8 cellular contexts compared by ENCODE assay signal in the genomic region with DNA sequence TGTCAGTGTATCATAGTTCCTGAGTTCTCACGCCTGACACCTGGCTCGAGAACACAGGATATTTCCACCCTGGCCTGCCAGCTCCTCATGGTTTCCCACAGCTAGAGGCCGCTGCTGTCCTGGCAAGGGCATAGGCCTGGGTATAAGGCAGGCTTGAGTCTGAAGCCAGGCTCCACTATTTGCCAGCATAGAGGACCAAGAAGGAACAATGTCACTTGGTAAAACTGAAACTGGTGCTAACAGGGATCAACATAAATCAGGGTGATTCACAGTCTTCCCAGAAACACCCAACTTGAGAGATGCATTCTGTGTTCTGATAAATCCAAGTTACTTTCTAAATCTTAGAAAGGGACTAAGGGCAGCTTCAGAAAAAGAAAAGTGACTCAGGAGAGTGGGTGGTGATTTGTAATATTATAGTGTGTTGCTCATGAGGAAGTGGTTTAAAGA. TPM values are rescaled to one million over a fixed set of nuclear protein-coding genes. Genes with fewer than 3 reads are reported as not detected.
A peak's percentile ranks its signal among the peaks of the same experiment; 100 is the strongest.
DNase-seq lines count a peak whose midpoint lies in the region; ATAC-seq and TF ChIP-seq lines count a peak whose summit lies in the region.

No MANE protein-coding gene starts in this region.

- ATAC-seq in WTC11, result peak; percentile 77
- ATAC-seq in right lobe of liver, result peak; percentile 90 to 98 (median 97)
- no peak for ATAC-seq in GM19035 (IDR thresholded peaks at IDR 0.05; ENCODE audit: unreplicated experiment)

- no peaks in the 10 kb centered on the region for H3K9me3 ChIP-seq in right lobe of liver

- H3K36me3 ChIP-seq in right lobe of liver, result no peaks in the 10 kb centered on the region

- no peak overlapping the region for H3K4me3 ChIP-seq in coronary artery
- no peak overlapping the region for H3K4me3 ChIP-seq in right lobe of liver

- intact Hi-C loops in right lobe of liver (cut with DNase I), result loop anchor here in 1 of 2 donors (10.0 kb wide), 1 partner anchor 72 kb away; no protein-coding TSS in a partner anchor

- no peaks in the 10 kb centered on the region for H3K9me3 Mint-ChIP-seq in WTC11

- TF ChIP-seq CTCF in WTC11 (IDR thresholded peaks at IDR 0.05), result peak; percentile 30
- TF ChIP-seq CTCF in coronary artery (IDR thresholded peaks at IDR 0.05), result peak; percentile 77
- TF ChIP-seq CTCF in right lobe of liver (IDR thresholded peaks at IDR 0.05), result peak; percentile 89 to 95 (median 92)

- H3K4me1 ChIP-seq in right lobe of liver, result peaks cover 0 to 7% (median 1%) of the 10 kb centered on the region in 4 donors

- H3K27me3 ChIP-seq in right lobe of liver, result no peaks in the 10 kb centered on the region

- POLR2A ChIA-PET in WTC11 (lab: Charles Lee), result interaction anchor here (1.3 to 2.5 kb wide), 3 partner anchors 43 to 61 kb away, joined by 5 to 9 read pairs (median 5); partner anchors contain the start of genes CHTOP, S100A13 and S100A14

- H3K27me3 Mint-ChIP-seq in WTC11 (ENCODE audit: low read depth), result peaks cover 2% of the 10 kb centered on the region; the same call in 1 of the 2 replicates

- CTCF ChIA-PET in WTC11 (lab: Charles Lee), result interaction anchor here (0.5 to 6.1 kb wide), 37 partner anchors 8 to 1496 kb away, joined by 3 to 188 read pairs (median 5); partner anchors contain the start of genes CHTOP, S100A1, S100A13 and S100A14

- no peak overlapping the region for H3K4me3 Mint-ChIP-seq in WTC11

- H3K36me3 Mint-ChIP-seq in WTC11, result peaks cover 3% of the 10 kb centered on the region; the same call in 1 of the 2 replicates

- peak overlapping the region; percentile 64 to 82 for H3K27ac ChIP-seq in coronary artery
- no peak overlapping the region for H3K27ac ChIP-seq in right lobe of liver

- H3K4me1 Mint-ChIP-seq in WTC11, result peaks cover 17% of the 10 kb centered on the region

- 0% methylated on average over 3 of the region's 3 CpGs for WGBS in right lobe of liver (ENCODE audit: insufficient coverage, low coverage, low lambda C conversion rate, missing lambda C conversion rate)

- DNase-seq in D341Med (ENCODE audit: low spot score) (peak; percentile 84), H4 (ENCODE audit: low spot score) (peak; percentile 83), NCI-H2107 treated with DMSO at 0.1 percent for 48 hours (lab: John Stamatoyannopoulos, UW; ENCODE audit: unreplicated experiment) (peak; percentile 81), WTC11 (ENCODE audit: low spot score) (peak; percentile 73), coronary artery (ENCODE audit: low spot score) (peak; percentile 88), right lobe of liver (peak; percentile 86 to 89 (median 88))
- peak; percentile 52 to 68 for DNase-seq in stimulated activated CD4-positive, alpha-beta T cell treated with anti-CD3 and anti-CD28 coated beads, Interleukin-4, amount 100 ng/mL, for 48 hours (ENCODE audit: low read depth in 2 of 2)

- no peak overlapping the region for H3K27ac Mint-ChIP-seq in WTC11

- TF ChIP-seq POLR2A in right lobe of liver (IDR thresholded peaks at IDR 0.05), result no peak

TF ChIP-seq in WTC11, 78 proteins besides CTCF, POLR2A, EP300 and RAD21:
- TF ChIP-seq NR1H2 (CRISPR knock-in tag; IDR thresholded peaks at IDR 0.05), result no peak
- TF ChIP-seq SP1 (CRISPR knock-in tag; conservative IDR thresholded peaks at IDR 0.05), result no peak
- no peak for TF ChIP-seq ZNF138 (CRISPR knock-in tag; conservative IDR thresholded peaks at IDR 0.05)
- no peak for TF ChIP-seq ZBTB43 (CRISPR knock-in tag; IDR thresholded peaks at IDR 0.05)
- TF ChIP-seq FOXJ3 (CRISPR knock-in tag; IDR thresholded peaks at IDR 0.05; ENCODE audit: borderline replicate concordance), result no peak

RNA-seq across cellular contexts. Expression of gene S100A2, which starts 6.9 kb away (rescaled TPM):
- total RNA-seq in H4 (2014; rRNA removed; shearing (Covaris generic)), result 17.8 and 33.2 TPM in 2 replicates
- total RNA-seq in WTC11 (2021) (0.74 to 1.6 TPM (median 0.80 TPM) in 3 replicates), right lobe of liver (not detected)

RNA-seq across cellular contexts. Expression of gene S100A3, which starts 23.5 kb away (rescaled TPM):
- 5.2 and 5.3 TPM in 2 replicates for total RNA-seq in H4 (2014; rRNA removed; shearing (Covaris generic))
- total RNA-seq in WTC11 (2021), result 0.33 TPM in 1 of 3 replicates, not detected in the others
- total RNA-seq in right lobe of liver, result under 1 TPM in 1 of 6 experiments, not detected in 5; 0.29 TPM

RNA-seq across cellular contexts. Expression of gene S100A4, which starts 27.0 kb away (rescaled TPM):
- 33.4 and 36.2 TPM in 2 replicates for total RNA-seq in H4 (2014; rRNA removed; shearing (Covaris generic))
- total RNA-seq in WTC11 (2021) (22.7 to 32.0 TPM (median 31.7 TPM) in 3 replicates), right lobe of liver (10 to 100 TPM in 4 of 6 experiments, 1 to 10 TPM in 2; 7.6 to 21.6 (median 14.0) TPM)

RNA-seq across cellular contexts. Expression of gene S100A5, which starts 31.9 kb away (rescaled TPM):
- not detected in 2 replicates for total RNA-seq in H4 (2014; rRNA removed; shearing (Covaris generic))
- total RNA-seq in WTC11 (2021) (not detected in 3 replicates), right lobe of liver (not detected)

RNA-seq across cellular contexts. Expression of gene S100A6, which starts 36.8 kb away (rescaled TPM):
- 469 and 852 TPM in 2 replicates for total RNA-seq in H4 (2014; rRNA removed; shearing (Covaris generic))
- total RNA-seq in WTC11 (2021) (19.2 to 32.0 TPM (median 30.8 TPM) in 3 replicates), right lobe of liver (10 to 100 TPM in 5 of 6 experiments, 1 to 10 TPM in 1; 6.6 to 24.0 (median 12.0) TPM)

Comparison
In these comparisons a context has a peak if more than half of its experiments do, and no peak if none do; other contexts are left out.
1. CTCF ChIP-seq: peak in every context shown above with its lines; median percentile 92 in right lobe of liver; 77 in coronary artery; 30 in WTC11.
2. H3K27ac ChIP-seq: peak in coronary artery (2 of 2); none in right lobe of liver (0 of 3).
3. Peak in every context shown above with its lines, with median percentiles within 50 percentile points of each other: DNase-seq.